ENCODE assay signal across 29 cellular contexts in the genomic region with DNA sequence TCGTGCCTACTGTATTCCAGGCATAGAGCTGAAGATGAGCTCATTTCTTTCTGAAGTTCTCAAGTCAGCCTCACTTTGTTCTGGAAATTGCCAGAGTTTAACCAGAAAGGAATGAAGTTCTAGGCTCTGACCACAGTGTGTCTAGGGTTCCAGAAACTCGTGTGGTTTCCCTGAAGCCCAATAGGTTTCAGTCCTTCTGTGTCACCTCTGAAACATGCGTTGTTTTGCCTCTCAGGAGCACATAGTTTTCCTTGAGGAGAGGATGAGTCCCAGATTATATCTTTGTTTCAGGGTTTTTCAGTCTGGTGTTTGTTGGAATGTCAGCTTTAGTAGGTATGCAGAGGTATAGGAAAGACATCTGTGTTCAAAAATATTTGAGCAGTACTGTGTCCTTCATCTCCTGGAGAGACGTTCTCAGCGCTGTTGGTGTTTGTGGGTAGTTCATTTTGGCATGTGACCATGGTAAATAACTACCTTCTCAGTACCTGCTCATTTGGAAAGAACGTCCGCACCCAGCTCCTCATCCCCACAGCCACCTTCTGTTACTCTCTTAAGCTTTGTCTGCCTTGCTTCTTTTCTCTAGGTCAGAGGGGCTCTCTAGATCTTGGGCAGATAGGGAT. TPM values are rescaled to one million over a fixed set of nuclear protein-coding genes. Genes with fewer than 3 reads are reported as not detected.
DNase-seq lines count a peak whose midpoint lies in the region; ATAC-seq and TF ChIP-seq lines count a peak whose summit lies in the region.
"Had no signal": no experiment of that assay in that cellular context is flagged by ENCODE, and none has a peak within 500 bp of the region (broad histone marks: within the 10 kb centered on the region; RNA-seq: fewer than 3 reads in every experiment).

No MANE protein-coding gene starts in this region.

- peaks cover 45% of the 10 kb centered on the region for H3K4me1 Mint-ChIP-seq in HFFc6 (ENCODE audit: low read depth)
- no peaks in the 10 kb centered on the region for H3K4me1 Mint-ChIP-seq in activated CD4-positive, alpha-beta T cell treated with anti-CD3 and anti-CD28 coated beads for 36 hours
- H3K4me1 Mint-ChIP-seq: activated naive CD4-positive, alpha-beta T cell treated with anti-CD3 and anti-CD28 coated beads, Interleukin-2, amount 50 U/mL, for 24 hours had no signal

- peaks cover 16% of the 10 kb centered on the region for H3K9me3 Mint-ChIP-seq in HFFc6
- no peaks in the 10 kb centered on the region for H3K9me3 Mint-ChIP-seq in activated CD4-positive, alpha-beta T cell treated with anti-CD3 and anti-CD28 coated beads for 36 hours (ENCODE audit: low read depth)
- H3K9me3 Mint-ChIP-seq: activated naive CD4-positive, alpha-beta T cell treated with anti-CD3 and anti-CD28 coated beads, Interleukin-2, amount 50 U/mL, for 24 hours; CD4-positive, CD25-positive, alpha-beta regulatory T cell had no signal

- POLR2A ChIA-PET in activated CD4-positive, alpha-beta T cell treated with anti-CD3 and anti-CD28 coated beads for 36 hours (lab: Charles Lee), result no interaction called here

- no peak overlapping the region for H3K4me3 Mint-ChIP-seq in HFFc6
- no peak overlapping the region for H3K4me3 Mint-ChIP-seq in activated CD4-positive, alpha-beta T cell treated with anti-CD3 and anti-CD28 coated beads for 36 hours
- H3K4me3 Mint-ChIP-seq: activated CD8-positive, alpha-beta T cell treated with anti-CD3 and anti-CD28 coated beads, Interleukin-2, amount 10 ng/mL, durations not matched to agents 7 days and 5 days; activated naive CD4-positive, alpha-beta T cell treated with anti-CD3 and anti-CD28 coated beads, Interleukin-2, amount 50 U/mL, for 24 hours; CD4-positive, CD25-positive, alpha-beta regulatory T cell; nephron had no signal

- no peaks in the 10 kb centered on the region for H3K27me3 Mint-ChIP-seq in HFFc6 (ENCODE audit: insufficient read depth)
- H3K27me3 Mint-ChIP-seq in activated CD4-positive, alpha-beta T cell treated with anti-CD3 and anti-CD28 coated beads for 36 hours, result no peaks in the 10 kb centered on the region
- H3K27me3 Mint-ChIP-seq: activated naive CD4-positive, alpha-beta T cell treated with anti-CD3 and anti-CD28 coated beads, Interleukin-2, amount 50 U/mL, for 24 hours; CD4-positive, CD25-positive, alpha-beta regulatory T cell had no signal

- peak overlapping the region; percentile 69 for H3K27ac Mint-ChIP-seq in HFFc6
- H3K27ac Mint-ChIP-seq in activated CD4-positive, alpha-beta T cell treated with anti-CD3 and anti-CD28 coated beads for 36 hours, result no peak overlapping the region
- H3K27ac Mint-ChIP-seq: activated CD8-positive, alpha-beta T cell treated with anti-CD3 and anti-CD28 coated beads, Interleukin-2, amount 10 ng/mL, durations not matched to agents 7 days and 5 days; activated naive CD4-positive, alpha-beta T cell treated with anti-CD3 and anti-CD28 coated beads, Interleukin-2, amount 50 U/mL, for 24 hours; activated T-helper 2 cell treated with anti-CD3 and anti-CD28 coated beads, Interferon-gamma antibody, Interleukin-2, Interleukin-4, amounts not matched to agents 10 μg/mL and 5 μg/mL and 100 μg/mL, durations not matched to agents 14 hours and 24 hours and 36 hours; nephron had no signal

- peak; percentile 15; the same call in 1 of the 2 replicates for TF ChIP-seq CTCF in HFFc6 (IDR thresholded peaks at IDR 0.05)
- TF ChIP-seq CTCF in astrocyte of the spinal cord (IDR thresholded peaks at IDR 0.05; ENCODE audit: low read depth, low read length), result no peak

- in situ Hi-C loops in astrocyte of the spinal cord (cut with HindIII; ENCODE audit: low sequenced_read_pairs), result no loop called here

- CTCF ChIA-PET in activated CD4-positive, alpha-beta T cell treated with anti-CD3 and anti-CD28 coated beads for 36 hours (lab: Charles Lee), result interaction anchor here (1.0 to 1.5 kb wide), 2 partner anchors 15 to 17 kb away, joined by 4 to 5 read pairs; no protein-coding TSS in a partner anchor

- DNase-seq in AG08395 (ENCODE audit: low spot score) (peak; percentile 12), HFFc6 (peak; percentile 77), astrocyte of the spinal cord (ENCODE audit: low read depth, low spot score) (peak; percentile 32), islet precursor cell (peak; percentile 80)
- DNase-seq in activated CD4-positive, alpha-beta T cell treated with anti-CD3 and anti-CD28 coated beads for 36 hours, result no peak
- DNase-seq: activated CD8-positive, alpha-beta T cell treated with anti-CD3 and anti-CD28 coated beads, Interleukin-2, amount 10 ng/mL, durations not matched to agents 7 days and 5 days; AML-193; amygdala; CD4-positive, CD25-positive, alpha-beta regulatory T cell; DND-41; head of caudate nucleus; kidney glomerular epithelial cell; mucosa of descending colon; NCI-H1436 treated with DMSO at 0.1 percent for 48 hours; NCI-H446 treated with DMSO at 0.1 percent for 48 hours; NCI-H774; ovary; SHP77 treated with DMSO at 0.1 percent for 48 hours; stimulated activated naive CD4-positive, alpha-beta T cell; T-helper 2 cell; upper lobe of right lung had no signal

- intact Hi-C loops in activated CD4-positive, alpha-beta T cell treated with anti-CD3 and anti-CD28 coated beads for 36 hours (cut with DNase I, micrococcal nuclease), result no loop called here

- H3K4me3 ChIP-seq in astrocyte of the spinal cord (ENCODE audit: low read depth, low read length), result no peak overlapping the region
- H3K4me3 ChIP-seq: lung, mucosa of descending colon, ovary, skin epidermis, upper lobe of right lung had no signal

- ATAC-seq in activated CD4-positive, alpha-beta T cell treated with anti-CD3 and anti-CD28 coated beads for 36 hours, result no peak
- ATAC-seq in HG02870 (IDR thresholded peaks at IDR 0.05; ENCODE audit: unreplicated experiment) (no peak), HG03432 (IDR thresholded peaks at IDR 0.05; ENCODE audit: unreplicated experiment) (no peak), GM18858 (IDR thresholded peaks at IDR 0.05; ENCODE audit: unreplicated experiment) (no peak)
- ATAC-seq: activated CD8-positive, alpha-beta T cell treated with anti-CD3 and anti-CD28 coated beads, Interleukin-2, amount 10 ng/mL, durations not matched to agents 7 days and 5 days; mucosa of descending colon; upper lobe of right lung had no signal

- peaks cover 67% of the 10 kb centered on the region for H3K36me3 Mint-ChIP-seq in HFFc6 (ENCODE audit: low read depth)
- peaks cover 49% of the 10 kb centered on the region for H3K36me3 Mint-ChIP-seq in activated CD4-positive, alpha-beta T cell treated with anti-CD3 and anti-CD28 coated beads for 36 hours (ENCODE audit: low read depth)

RNA-seq across cellular contexts. Expression of a gene that starts 56.6 kb away (rescaled TPM):
- total RNA-seq in HFFc6 (2021; fragmentation: NEBNext Ultra II Directional; extraction: Animal tissue kit (Norgen Biotek cat#: 25700)), result 10 to 100 TPM; 56.9 to 62.8 (median 59.0) TPM
- total RNA-seq in activated CD4-positive, alpha-beta T cell treated with anti-CD3 and anti-CD28 coated beads for 36 hours, result 10 to 100 TPM; 49.4 to 51.1 TPM
